In the genomic region with DNA sequence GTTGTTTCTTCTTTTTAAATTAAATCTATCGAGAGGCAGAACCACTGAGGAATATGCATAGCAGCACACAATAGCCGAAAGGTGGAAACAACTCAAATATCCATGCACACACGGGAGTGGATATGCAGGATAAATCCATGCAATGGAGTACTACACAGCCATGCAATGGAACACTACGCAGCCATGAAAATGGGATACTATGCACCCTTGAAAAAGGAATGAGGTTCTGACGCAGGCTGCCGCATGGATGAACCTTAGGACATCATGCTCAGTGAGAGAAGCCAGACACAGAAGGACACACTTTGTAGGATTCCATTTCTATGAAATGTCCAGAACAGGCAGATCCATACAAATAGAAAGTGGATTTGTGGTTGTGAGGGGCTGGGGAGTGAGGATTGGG, we compare ENCODE assay signal across 1 cellular context.
A peak's percentile ranks its signal among the peaks of the same experiment; 100 is the strongest.
TF ChIP-seq lines count a peak whose summit lies in the region.

No MANE protein-coding gene starts in this region.

TF ChIP-seq in H1, 55 proteins besides CTCF, POLR2A, EP300 and RAD21:
- TF ChIP-seq, protein P1, sequence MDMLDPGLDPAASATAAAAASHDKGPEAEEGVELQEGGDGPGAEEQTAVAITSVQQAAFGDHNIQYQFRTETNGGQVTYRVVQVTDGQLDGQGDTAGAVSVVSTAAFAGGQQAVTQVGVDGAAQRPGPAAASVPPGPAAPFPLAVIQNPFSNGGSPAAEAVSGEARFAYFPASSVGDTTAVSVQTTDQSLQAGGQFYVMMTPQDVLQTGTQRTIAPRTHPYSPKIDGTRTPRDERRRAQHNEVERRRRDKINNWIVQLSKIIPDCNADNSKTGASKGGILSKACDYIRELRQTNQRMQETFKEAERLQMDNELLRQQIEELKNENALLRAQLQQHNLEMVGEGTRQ (IDR thresholded peaks at IDR 0.05; ENCODE audit: low read length) = no peak
- TF ChIP-seq SP4 (IDR thresholded peaks at IDR 0.05; ENCODE audit: low read length) = no peak
- no peak for TF ChIP-seq EZH2 (IDR thresholded peaks at IDR 0.05; ENCODE audit: low read depth, low read length, severe bottlenecking)
- no peak for TF ChIP-seq RNF2 (IDR thresholded peaks at IDR 0.05; ENCODE audit: borderline replicate concordance, low read depth, low read length, missing control alignments, poor library complexity, severe bottlenecking)
- no peak for TF ChIP-seq GTF2F1 (IDR thresholded peaks at IDR 0.05; ENCODE audit: borderline replicate concordance, low read depth, low read length)
- peak; percentile 97 for TF ChIP-seq KDM1A (IDR thresholded peaks at IDR 0.05; ENCODE audit: borderline replicate concordance, low read length)
- TF ChIP-seq SP1 (IDR thresholded peaks at IDR 0.05; ENCODE audit: low read depth, low read length) = no peak
- peak in 1 of 2 experiments; percentile 79; a peak in 1 of 4 replicates for TF ChIP-seq HDAC2 (IDR thresholded peaks at IDR 0.05; ENCODE audit: borderline replicate concordance in 1 of 2, low read depth in 2 of 2, low read length in 2 of 2)
